In the genomic region with DNA sequence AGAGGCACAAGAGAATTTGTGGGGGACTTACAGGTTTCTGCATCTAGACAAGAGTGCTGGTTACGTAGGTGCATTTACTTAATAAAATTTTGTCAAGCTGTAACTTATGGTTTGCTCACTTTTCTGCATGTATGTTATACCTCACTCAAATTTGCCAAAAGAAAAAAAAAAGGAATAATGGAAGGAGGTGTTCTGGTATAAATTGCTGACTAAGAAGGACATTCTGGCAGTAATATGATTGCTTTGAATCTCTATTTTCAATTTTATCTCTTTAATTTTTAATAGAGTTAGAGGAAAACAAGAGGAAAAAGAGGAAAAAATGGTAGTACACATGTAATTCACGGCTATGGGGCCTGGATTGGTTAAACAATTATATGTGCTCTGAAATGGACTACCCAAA, we compare ENCODE assay signal across 33 cellular contexts.
"Had no signal": no experiment of that assay in that cellular context is flagged by ENCODE, and none has a peak within 500 bp of the region (broad histone marks: within the 10 kb centered on the region; RNA-seq: fewer than 3 reads in every experiment).

No MANE protein-coding gene starts in this region.

- ATAC-seq: Panc1, Right ventricle myocardium inferior, SK-N-SH treated with all-trans-retinoic acid at 6 μM for 48 hours had no signal

- H3K4me2 ChIP-seq: PC-9 had no signal

- H3K27me3 ChIP-seq: MG63, SJCRH30 had no signal

- H2AFZ ChIP-seq: PC-9 had no signal

- H3K4me1 ChIP-seq: SJCRH30 had no signal

- H3K36me3 ChIP-seq: MG63, SJCRH30 had no signal

- H3K27ac ChIP-seq: PC-9, RWPE1, SJCRH30, SK-N-MC had no signal

- H3K4me3 ChIP-seq: MG63, PC-9, SJCRH30, SK-N-MC had no signal

- DNase-seq: Kasumi-1, MG63, NCI-H1048, NCI-H1092 treated with DMSO at 0.1 percent for 48 hours, NCI-H1105 treated with DMSO at 0.1 percent for 48 hours, NCI-H1417, NCI-H1436, NCI-H146, NCI-H1694, NCI-H187, NCI-H1930, NCI-H2029 treated with DMSO at 0.1 percent for 48 hours, NCI-H2081 treated with DMSO at 0.1 percent for 48 hours, NCI-H2107, NCI-H2171, NCI-H226, NCI-H446 treated with DMSO at 0.1 percent for 48 hours, NCI-H510A, NCI-H524, NCI-H526, NCI-H69, NCI-H748 treated with DMSO at 0.1 percent for 48 hours, NCI-H82, PC-9, SHP77, SIG-M5, SJCRH30 had no signal

- FAIRE-seq: RCC 7860 had no signal
